17 cellular contexts compared by ENCODE assay signal in genomic region chrX:21963736-21964135, GRCh38. TPM values are rescaled to one million over a fixed set of nuclear protein-coding genes. Genes with fewer than 3 reads are reported as not detected.
DNase-seq lines count a peak whose midpoint lies in the region; ATAC-seq and TF ChIP-seq lines count a peak whose summit lies in the region.
"Had no signal": no experiment of that assay in that cellular context is flagged by ENCODE, and none has a peak within 500 bp of the region (broad histone marks: within the 10 kb centered on the region; RNA-seq: fewer than 3 reads in every experiment).

No MANE protein-coding gene starts in this region.

- no peaks in the 10 kb centered on the region for H3K36me3 ChIP-seq in body of pancreas (replicated peaks in 1 of 2; ENCODE audit: insufficient read depth in 1 of 2, low read depth in 2 of 2)
- H3K36me3 ChIP-seq in stomach = peaks cover 0 to 12% (median 9%) of the 10 kb centered on the region in 4 donors

- intact Hi-C loops in body of pancreas (cut with DNase I) = no loop called here
- intact Hi-C loops in right cardiac atrium (cut with DNase I) = no loop called here
- intact Hi-C loops in stomach (cut with DNase I; ENCODE audit: low total_unique reads) = no loop called here

- H3K4me3 Mint-ChIP-seq in T-helper 17 cell = no peak overlapping the region
- H3K4me3 Mint-ChIP-seq: activated CD4-positive, alpha-beta memory T cell treated with anti-CD3 and anti-CD28 coated beads, Interleukin-2, amount 10 ng/mL, durations not matched to agents 7 days and 5 days; activated T-helper 17 cell treated with anti-CD3 and anti-CD28 coated beads, Interleukin-2, amount 50 U/mL, for 72 hours had no signal

- WGBS in body of pancreas, 2 donors = no CpG with 5 or more reads among the region's 3 CpGs
- 73% methylated on average over 3 of the region's 3 CpGs for WGBS in right cardiac atrium
- WGBS in stomach, 5 donors = 62 to 77% (median 70%) methylated on average over 3 of the region's 3 CpGs

- H3K4me3 ChIP-seq in body of pancreas (no peak overlapping the region), right cardiac atrium (ENCODE audit: low read length) (no peak overlapping the region), stomach (no peak overlapping the region)

- no peaks in the 10 kb centered on the region for H3K4me1 ChIP-seq in body of pancreas
- H3K4me1 ChIP-seq in right cardiac atrium (ENCODE audit: control insufficient read depth, insufficient read depth, low read length) = no peaks in the 10 kb centered on the region
- H3K4me1 ChIP-seq in stomach = peaks cover 0 to 27% (median 12%) of the 10 kb centered on the region in 4 donors

- no peak for TF ChIP-seq EP300 in stomach (IDR thresholded peaks at IDR 0.05)

- no peak overlapping the region for H3K27ac ChIP-seq in body of pancreas
- H3K27ac ChIP-seq in right cardiac atrium (ENCODE audit: low read length) = peak overlapping the region; percentile 42
- peak overlapping the region in 3 of 5 donors; percentile 24 to 59 (median 34) for H3K27ac ChIP-seq in stomach
- H3K27ac ChIP-seq: KMS-11 had no signal

- DNase-seq in HCEC 1CT (peak; percentile 43), body of pancreas (no peak), right cardiac atrium (peak in 1 of 3 donors; percentile 53), stomach (no peak), T-helper 17 cell (no peak), HuH-7 (ENCODE audit: low spot score) (no peak)
- DNase-seq in activated CD8-positive, alpha-beta memory T cell treated with anti-CD3 and anti-CD28 coated beads for 24 hours = no peak
- DNase-seq: activated CD4-positive, alpha-beta memory T cell treated with anti-CD3 and anti-CD28 coated beads, Interleukin-2, amount 10 ng/mL, durations not matched to agents 7 days and 5 days; GF-D8; islet precursor cell; NCI-H187 treated with DMSO at 0.1 percent for 48 hours; NCI-H774; stimulated activated CD4-positive, alpha-beta T cell treated with anti-CD3 and anti-CD28 coated beads, Interleukin-2, amount 100 ng/mL, for 48 hours; T-helper 9 cell had no signal

- peaks cover 13% of the 10 kb centered on the region for H3K4me1 Mint-ChIP-seq in T-helper 17 cell

- no peaks in the 10 kb centered on the region for H3K27me3 Mint-ChIP-seq in T-helper 17 cell
- H3K27me3 Mint-ChIP-seq: activated CD4-positive, alpha-beta memory T cell treated with anti-CD3 and anti-CD28 coated beads, Interleukin-2, amount 10 ng/mL, durations not matched to agents 7 days and 5 days; activated T-helper 17 cell treated with anti-CD3 and anti-CD28 coated beads, Interleukin-2, amount 50 U/mL, for 72 hours had no signal

- peaks cover 2% of the 10 kb centered on the region for H3K36me3 Mint-ChIP-seq in T-helper 17 cell (ENCODE audit: low read depth)

- TF ChIP-seq POLR2A in body of pancreas (IDR thresholded peaks at IDR 0.05) (no peak), stomach (IDR thresholded peaks at IDR 0.05) (no peak)

- no peaks in the 10 kb centered on the region for H3K27me3 ChIP-seq in body of pancreas
- H3K27me3 ChIP-seq in right cardiac atrium (ENCODE audit: control insufficient read depth, insufficient read depth) = no peaks in the 10 kb centered on the region
- peaks cover 0 to 4% (median 0%) of the 10 kb centered on the region in 3 donors for H3K27me3 ChIP-seq in stomach

- H3K27ac Mint-ChIP-seq in T-helper 17 cell = no peak overlapping the region
- H3K27ac Mint-ChIP-seq: activated CD4-positive, alpha-beta memory T cell treated with anti-CD3 and anti-CD28 coated beads, Interleukin-2, amount 10 ng/mL, durations not matched to agents 7 days and 5 days; activated T-helper 17 cell treated with anti-CD3 and anti-CD28 coated beads, Interleukin-2, amount 50 U/mL, for 72 hours had no signal

- H3K9me3 ChIP-seq in body of pancreas = no peaks in the 10 kb centered on the region
- no peaks in the 10 kb centered on the region for H3K9me3 ChIP-seq in right cardiac atrium (ENCODE audit: control insufficient read depth, low read length)
- no peaks in the 10 kb centered on the region for H3K9me3 ChIP-seq in stomach
- no peaks in the 10 kb centered on the region for H3K9me3 ChIP-seq in T-helper 17 cell (ENCODE audit: control insufficient read depth, low read length, poor library complexity, severe bottlenecking)

- ATAC-seq in body of pancreas (peak; percentile 33), right cardiac atrium (peak; percentile 60 to 75), T-helper 17 cell (no peak), GM19463 (IDR thresholded peaks at IDR 0.05; ENCODE audit: unreplicated experiment) (no peak)
- ATAC-seq: activated T-helper 17 cell treated with anti-CD3 and anti-CD28 coated beads, Interleukin-2, amount 50 U/mL, for 72 hours had no signal

- no peak for TF ChIP-seq CTCF in body of pancreas (IDR thresholded peaks at IDR 0.05)
- TF ChIP-seq CTCF in stomach (IDR thresholded peaks at IDR 0.05) = no peak

RNA-seq across cellular contexts. Expression of gene SMS, which starts 23.2 kb away (rescaled TPM):
- total RNA-seq in body of pancreas (10 to 100 TPM; 13.5 to 20.5 TPM), right cardiac atrium (10 to 100 TPM; 51.8 to 62.8 (median 55.9) TPM), stomach (10 to 100 TPM in 4 of 5 donors, 1 to 10 TPM in 1; 9.6 to 75.8 (median 65.2) TPM), T-helper 17 cell (10 to 100 TPM; 15.6 to 19.6 TPM)
- polyA plus RNA-seq in right cardiac atrium (44.7 TPM), stomach (10 to 100 TPM; 41.2 to 48.8 (median 43.9) TPM)

Comparison
In these comparisons a context has a peak if more than half of its experiments do, and no peak if none do; other contexts are left out.
1. ATAC-seq: peak in body of pancreas (single experiment) and right cardiac atrium (2 of 2); none in T-helper 17 cell (single experiment) and GM19463 (single experiment).
2. H3K27ac ChIP-seq: peak in right cardiac atrium (single experiment) and stomach (3 of 5); none in body of pancreas (0 of 4).